In the genomic region with DNA sequence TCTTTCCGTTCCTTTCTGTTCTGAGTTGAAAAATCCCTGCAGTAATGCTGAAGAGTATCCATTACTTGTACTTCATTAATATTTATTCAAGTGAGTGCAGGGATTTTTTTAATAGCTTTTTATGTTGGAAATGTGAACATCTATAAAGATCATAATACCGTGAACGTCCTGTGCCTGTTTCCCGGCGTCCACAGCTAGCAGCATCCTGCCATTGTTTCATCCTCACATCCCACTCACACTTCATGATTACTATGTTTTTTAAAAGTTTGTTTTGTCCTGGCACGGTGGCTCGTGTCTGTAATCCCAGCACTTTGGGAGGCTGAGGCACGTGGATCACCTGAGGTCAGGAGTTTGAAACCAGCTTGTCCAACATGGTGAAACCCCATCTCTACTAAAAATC, we compare ENCODE assay signal across 1 cellular context.
TF ChIP-seq lines count a peak whose summit lies in the region.

No MANE protein-coding gene starts in this region.

TF ChIP-seq in HepG2, 621 proteins besides CTCF, POLR2A, EP300 and RAD21 (continued from another document):
- TF ChIP-seq ZNF256 (CRISPR knock-in tag; conservative IDR thresholded peaks at IDR 0.05) (no peak), MEIS2 (CRISPR knock-in tag; IDR thresholded peaks at IDR 0.05) (no peak), ZNF441 (CRISPR knock-in tag; IDR thresholded peaks at IDR 0.05; ENCODE audit: borderline replicate concordance) (no peak), CBX1 (IDR thresholded peaks at IDR 0.05; ENCODE audit: low read depth) (no peak)
- TF ChIP-seq, protein P1, sequence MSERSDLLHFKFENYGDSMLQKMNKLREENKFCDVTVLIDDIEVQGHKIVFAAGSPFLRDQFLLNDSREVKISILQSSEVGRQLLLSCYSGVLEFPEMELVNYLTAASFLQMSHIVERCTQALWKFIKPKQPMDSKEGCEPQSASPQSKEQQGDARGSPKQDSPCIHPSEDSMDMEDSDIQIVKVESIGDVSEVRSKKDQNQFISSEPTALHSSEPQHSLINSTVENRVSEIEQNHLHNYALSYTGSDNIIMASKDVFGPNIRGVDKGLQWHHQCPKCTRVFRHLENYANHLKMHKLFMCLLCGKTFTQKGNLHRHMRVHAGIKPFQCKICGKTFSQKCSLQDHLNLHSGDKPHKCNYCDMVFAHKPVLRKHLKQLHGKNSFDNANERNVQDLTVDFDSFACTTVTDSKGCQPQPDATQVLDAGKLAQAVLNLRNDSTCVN (CRISPR knock-in tag; IDR thresholded peaks at IDR 0.05; ENCODE audit: borderline replicate concordance), result no peak
